In the genomic region with DNA sequence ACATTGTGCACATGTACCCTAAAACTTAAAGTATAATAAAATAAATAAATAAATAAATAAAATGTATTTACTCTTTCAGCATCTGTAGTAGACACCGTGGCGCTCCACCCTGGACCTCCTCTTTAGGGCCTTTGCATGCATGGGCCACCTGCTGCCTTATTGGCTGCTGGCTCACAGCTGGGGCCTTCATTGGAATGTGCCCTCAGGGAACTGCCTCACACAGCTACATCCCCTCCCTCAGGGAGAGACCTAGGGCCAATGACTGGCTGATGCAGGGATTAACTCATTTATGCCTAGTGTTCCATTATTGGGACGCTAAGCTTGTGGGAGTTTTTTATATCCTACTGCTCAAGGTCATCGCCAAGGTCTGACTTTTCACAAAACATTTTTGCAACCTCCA, we compare ENCODE assay signal across 33 cellular contexts.
"Had no signal": no experiment of that assay in that cellular context is flagged by ENCODE, and none has a peak within 500 bp of the region (broad histone marks: within the 10 kb centered on the region; RNA-seq: fewer than 3 reads in every experiment).

No MANE protein-coding gene starts in this region.

- H3K4me1 Mint-ChIP-seq: activated B cell treated with CpG ODN at 0.5 μM for 24 hours; activated CD4-positive, alpha-beta memory T cell treated with anti-CD3 and anti-CD28 coated beads, Interleukin-2, amount 10 ng/mL, durations not matched to agents 7 days and 5 days; activated CD8-positive, alpha-beta memory T cell treated with anti-CD3 and anti-CD28 coated beads, Interleukin-2, amount 10 ng/mL, durations not matched to agents 7 days and 5 days; activated naive CD8-positive, alpha-beta T cell treated with anti-CD3 and anti-CD28 coated beads for 36 hours; activated T-helper 17 cell treated with anti-CD3 and anti-CD28 coated beads, Interleukin-2, amount 50 U/mL, for 72 hours had no signal

- H3K27me3 Mint-ChIP-seq: activated B cell treated with CpG ODN at 0.5 μM for 24 hours; activated CD4-positive, alpha-beta memory T cell treated with anti-CD3 and anti-CD28 coated beads, Interleukin-2, amount 10 ng/mL, durations not matched to agents 7 days and 5 days; activated CD8-positive, alpha-beta memory T cell treated with anti-CD3 and anti-CD28 coated beads, Interleukin-2, amount 10 ng/mL, durations not matched to agents 7 days and 5 days; activated naive CD8-positive, alpha-beta T cell treated with anti-CD3 and anti-CD28 coated beads for 36 hours; activated T-helper 17 cell treated with anti-CD3 and anti-CD28 coated beads, Interleukin-2, amount 50 U/mL, for 72 hours had no signal

- H3K9me3 Mint-ChIP-seq: activated B cell treated with CpG ODN at 0.5 μM for 24 hours; activated CD4-positive, alpha-beta memory T cell treated with anti-CD3 and anti-CD28 coated beads, Interleukin-2, amount 10 ng/mL, durations not matched to agents 7 days and 5 days; activated naive CD8-positive, alpha-beta T cell treated with anti-CD3 and anti-CD28 coated beads for 36 hours; activated T-helper 17 cell treated with anti-CD3 and anti-CD28 coated beads, Interleukin-2, amount 50 U/mL, for 72 hours; T-helper 1 cell treated with Interleukin-12 subunit alpha and Interleukin-12 subunit beta and Interleukin-4 antibody, amounts not matched to agents 30 μg/mL and 1 μg/mL, for 36 hours; T-helper 2 cell treated with Interferon-gamma antibody and Interleukin-4, amounts not matched to agents 5 μg/mL and 100 μg/mL, for 36 hours had no signal

- H3K4me3 Mint-ChIP-seq: activated B cell treated with CpG ODN at 0.5 μM for 24 hours; activated CD4-positive, alpha-beta memory T cell treated with anti-CD3 and anti-CD28 coated beads, Interleukin-2, amount 10 ng/mL, durations not matched to agents 7 days and 5 days; activated CD8-positive, alpha-beta memory T cell treated with anti-CD3 and anti-CD28 coated beads, Interleukin-2, amount 10 ng/mL, durations not matched to agents 7 days and 5 days; activated naive CD8-positive, alpha-beta T cell treated with anti-CD3 and anti-CD28 coated beads for 36 hours; activated T-cell treated with anti-CD3 and anti-CD28 coated beads, Interleukin-2, amount 50 U/mL, for 72 hours; activated T-helper 17 cell treated with anti-CD3 and anti-CD28 coated beads, Interleukin-2, amount 50 U/mL, for 72 hours; T-helper 1 cell treated with Interleukin-12 subunit alpha and Interleukin-12 subunit beta and Interleukin-4 antibody, amounts not matched to agents 30 μg/mL and 1 μg/mL, for 36 hours; T-helper 2 cell treated with Interferon-gamma antibody and Interleukin-4, amounts not matched to agents 5 μg/mL and 100 μg/mL, for 36 hours had no signal

- H3K4me1 ChIP-seq: SJCRH30 had no signal

- H3K27ac Mint-ChIP-seq: activated B cell treated with CpG ODN at 0.5 μM for 24 hours; activated CD4-positive, alpha-beta memory T cell treated with anti-CD3 and anti-CD28 coated beads, Interleukin-2, amount 10 ng/mL, durations not matched to agents 7 days and 5 days; activated CD8-positive, alpha-beta memory T cell treated with anti-CD3 and anti-CD28 coated beads, Interleukin-2, amount 10 ng/mL, durations not matched to agents 7 days and 5 days; activated naive CD8-positive, alpha-beta T cell treated with anti-CD3 and anti-CD28 coated beads for 36 hours; activated T-cell treated with anti-CD3 and anti-CD28 coated beads, Interleukin-2, amount 50 U/mL, for 72 hours; activated T-helper 17 cell treated with anti-CD3 and anti-CD28 coated beads, Interleukin-2, amount 50 U/mL, for 72 hours; T-helper 1 cell treated with Interleukin-12 subunit alpha and Interleukin-12 subunit beta and Interleukin-4 antibody, amounts not matched to agents 30 μg/mL and 1 μg/mL, for 36 hours; T-helper 2 cell treated with Interferon-gamma antibody and Interleukin-4, amounts not matched to agents 5 μg/mL and 100 μg/mL, for 36 hours had no signal

- H3K36me3 Mint-ChIP-seq: activated CD8-positive, alpha-beta memory T cell treated with anti-CD3 and anti-CD28 coated beads, Interleukin-2, amount 10 ng/mL, durations not matched to agents 7 days and 5 days; activated naive CD8-positive, alpha-beta T cell treated with anti-CD3 and anti-CD28 coated beads for 36 hours had no signal

- H3K27ac ChIP-seq: brain microvascular endothelial cell, SJCRH30, SK-N-MC had no signal

- H3K27me3 ChIP-seq: brain microvascular endothelial cell, SJCRH30 had no signal

- H3K9me3 ChIP-seq: SJCRH30 had no signal

- DNase-seq: activated B cell treated with CpG ODN at 0.5 μM for 24 hours; activated CD4-positive, alpha-beta memory T cell treated with anti-CD3 and anti-CD28 coated beads, Interleukin-2, amount 10 ng/mL, durations not matched to agents 7 days and 5 days; activated CD4-positive, alpha-beta T cell treated with anti-CD3 and anti-CD28 coated beads for 48 hours; activated CD4-positive, CD25-positive, alpha-beta regulatory T cell treated with anti-CD3 and anti-CD28 coated beads, Interleukin-2, amount 50 U/mL, for 72 hours; activated CD8-positive, alpha-beta memory T cell treated with anti-CD3 and anti-CD28 coated beads for 24 hours; activated CD8-positive, alpha-beta memory T cell treated with anti-CD3 and anti-CD28 coated beads, Interleukin-2, amount 10 ng/mL, durations not matched to agents 7 days and 5 days; activated CD8-positive, alpha-beta memory T cell treated with anti-CD3 and anti-CD28 coated beads, Interleukin-2, amount 50 U/mL, for 48 hours; activated effector memory CD4-positive, alpha-beta T cell treated with anti-CD3 and anti-CD28 coated beads, Interleukin-2, amount 50 U/mL, for 16 hours; activated naive CD4-positive, alpha-beta T cell; activated naive CD4-positive, alpha-beta T cell treated with anti-CD3 and anti-CD28 coated beads, Interleukin-2, amount 50 U/mL, for 16 hours; activated naive CD8-positive, alpha-beta T cell treated with anti-CD3 and anti-CD28 coated beads for 36 hours; activated T-cell treated with anti-CD3 and anti-CD28 coated beads, Interleukin-2, amount 50 U/mL, for 72 hours; amniotic stem cell; aorta; brain microvascular endothelial cell; central memory CD4-positive, alpha-beta T cell; Karpas-422; NCI-H1105; NCI-H1436; NCI-H1694; NCI-H1930; NCI-H2081 treated with DMSO at 0.1 percent for 48 hours; NCI-H226; NCI-H446 treated with DMSO at 0.1 percent for 48 hours; NCI-H524; NCI-H69; OCI-M1; SHP77 had no signal

- H3K4me3 ChIP-seq: SJCRH30, SK-N-MC had no signal

- H3K36me3 ChIP-seq: brain microvascular endothelial cell, SJCRH30 had no signal

- ATAC-seq: activated CD8-positive, alpha-beta memory T cell treated with anti-CD3 and anti-CD28 coated beads, Interleukin-2, amount 10 ng/mL, durations not matched to agents 7 days and 5 days; activated T-cell treated with anti-CD3 and anti-CD28 coated beads, Interleukin-2, amount 50 U/mL, for 72 hours; activated T-helper 17 cell treated with anti-CD3 and anti-CD28 coated beads, Interleukin-2, amount 50 U/mL, for 72 hours had no signal
